Comparison of ENCODE assay signal across 16 cellular contexts in the genomic region with DNA sequence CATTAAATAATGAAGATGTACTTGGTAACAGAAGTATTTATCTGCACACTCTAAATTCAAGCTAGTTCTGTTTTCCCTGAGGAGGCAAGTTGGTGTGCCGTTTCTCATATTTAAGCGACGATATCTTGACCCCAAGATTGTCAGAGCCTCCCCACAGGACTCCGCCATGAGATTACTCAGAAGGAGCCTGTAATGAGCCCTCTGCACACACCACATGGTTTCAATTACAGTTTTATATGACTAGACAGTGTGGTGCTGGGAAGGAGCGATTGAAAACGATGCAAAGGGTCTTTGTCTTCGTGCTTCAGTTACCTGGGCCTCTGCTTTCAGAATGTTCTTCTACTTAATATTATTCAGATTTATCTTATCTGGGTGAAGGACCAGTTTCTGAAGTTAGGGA.
"Had no signal": no experiment of that assay in that cellular context is flagged by ENCODE, and none has a peak within 500 bp of the region (broad histone marks: within the 10 kb centered on the region; RNA-seq: fewer than 3 reads in every experiment).

No MANE protein-coding gene starts in this region.

- H3K4me1 ChIP-seq: ascending aorta, spleen, testis had no signal

- ATAC-seq: activated T-cell treated with anti-CD3 and anti-CD28 coated beads, Interleukin-2, amount 50 U/mL, for 72 hours; esophagus mucosa; natural killer cell; pancreas; sciatic nerve; stimulated activated memory B cell treated with anti-CD40 and anti-IgM and Interleukin-4, amounts not matched to agents 10 μg/mL and 1 μg/mL and 100 μg/mL, for 72 hours had no signal

- H3K27me3 ChIP-seq: ascending aorta, pancreas, spleen, testis had no signal

- DNase-seq: activated CD4-positive, alpha-beta T cell treated with anti-CD3 and anti-CD28 coated beads, Interleukin-2, amount 50 U/mL, for 4 hours; activated effector memory CD4-positive, alpha-beta T cell treated with anti-CD3 and anti-CD28 coated beads, Interleukin-2, amount 50 U/mL, for 16 hours; activated naive CD4-positive, alpha-beta T cell treated with anti-CD3 and anti-CD28 coated beads, Interleukin-2, amount 50 U/mL, for 16 hours; activated T-cell treated with anti-CD3 and anti-CD28 coated beads, Interleukin-2, amount 50 U/mL, for 72 hours; effector CD8-positive, alpha-beta T cell; mesenchymal stem cell; natural killer cell; pancreas; spleen; stimulated activated CD4-positive, alpha-beta T cell treated with anti-CD3 and anti-CD28 coated beads, Interleukin-4, amount 100 ng/mL, for 4 hours; testis; WERI-Rb-1 had no signal

- H3K9me3 ChIP-seq: ascending aorta, pancreas, testis had no signal

- H3K27ac ChIP-seq: ascending aorta, pancreas, spleen, testis, WERI-Rb-1 had no signal

- H3K4me3 ChIP-seq: ascending aorta, pancreas, spleen, testis had no signal

- H3K36me3 ChIP-seq: ascending aorta, pancreas, spleen, WERI-Rb-1 had no signal
